ENCODE assay signal across 21 cellular contexts in genomic region chr5:5573798-5574380, GRCh38.
"Had no signal": no experiment of that assay in that cellular context is flagged by ENCODE, and none has a peak within 500 bp of the region (broad histone marks: within the 10 kb centered on the region; RNA-seq: fewer than 3 reads in every experiment).

No MANE protein-coding gene starts in this region.

- H3K9me3 Mint-ChIP-seq: activated CD4-positive, alpha-beta memory T cell treated with anti-CD3 and anti-CD28 coated beads for 36 hours; activated naive CD4-positive, alpha-beta T cell treated with anti-CD3 and anti-CD28 coated beads for 36 hours; activated T-helper 2 cell treated with anti-CD3 and anti-CD28 coated beads, Interferon-gamma antibody, Interleukin-2, Interleukin-4, amounts not matched to agents 10 μg/mL and 5 μg/mL and 100 μg/mL, durations not matched to agents 14 hours and 24 hours and 36 hours; endodermal cell; memory B cell; naive thymus-derived CD8-positive, alpha-beta T cell; stimulated activated naive CD8-positive, alpha-beta T cell treated with anti-CD3 and anti-CD28 coated beads, Interleukin-15, amount 100 ng/mL, for 72 hours had no signal

- H3K4me3 ChIP-seq: cardiac muscle cell, dorsolateral prefrontal cortex, mucosa of descending colon, SK-N-MC, smooth muscle cell, tibial nerve had no signal

- H3K27me3 ChIP-seq: cardiac muscle cell, tibial nerve had no signal

- H3K4me2 ChIP-seq: smooth muscle cell had no signal

- H3K9me3 ChIP-seq: mucosa of descending colon, tibial nerve had no signal

- H3K27ac ChIP-seq: cardiac muscle cell, SK-N-MC had no signal

- ATAC-seq: activated CD8-positive, alpha-beta memory T cell treated with anti-CD3 and anti-CD28 coated beads, Interleukin-2, amount 10 ng/mL, durations not matched to agents 7 days and 5 days; left lobe of liver; naive thymus-derived CD8-positive, alpha-beta T cell; stimulated activated naive CD8-positive, alpha-beta T cell treated with anti-CD3 and anti-CD28 coated beads, Interleukin-15, amount 100 ng/mL, for 72 hours had no signal

- DNase-seq: activated CD4-positive, alpha-beta memory T cell treated with anti-CD3 and anti-CD28 coated beads for 36 hours; activated CD8-positive, alpha-beta memory T cell treated with anti-CD3 and anti-CD28 coated beads, Interleukin-2, amount 10 ng/mL, durations not matched to agents 7 days and 5 days; activated naive CD4-positive, alpha-beta T cell treated with anti-CD3 and anti-CD28 coated beads for 36 hours; activated T-cell treated with anti-CD3 and anti-CD28 coated beads, Interleukin-2, amount 50 U/mL, for 1 hour; endodermal cell; hippocampal formation; mucosa of descending colon; naive thymus-derived CD8-positive, alpha-beta T cell; nucleus accumbens; posterior cingulate gyrus; stimulated activated CD4-positive, alpha-beta T cell treated with anti-CD3 and anti-CD28 coated beads, Interleukin-4, amount 100 ng/mL, for 4 hours; stimulated activated naive CD8-positive, alpha-beta T cell treated with anti-CD3 and anti-CD28 coated beads, Interleukin-15, amount 100 ng/mL, for 72 hours; T-helper 9 cell had no signal

- H3K27ac Mint-ChIP-seq: activated CD4-positive, alpha-beta memory T cell treated with anti-CD3 and anti-CD28 coated beads for 36 hours; activated CD8-positive, alpha-beta memory T cell treated with anti-CD3 and anti-CD28 coated beads, Interleukin-2, amount 10 ng/mL, durations not matched to agents 7 days and 5 days; activated naive CD4-positive, alpha-beta T cell treated with anti-CD3 and anti-CD28 coated beads for 36 hours; activated T-helper 2 cell treated with anti-CD3 and anti-CD28 coated beads, Interferon-gamma antibody, Interleukin-2, Interleukin-4, amounts not matched to agents 10 μg/mL and 5 μg/mL and 100 μg/mL, durations not matched to agents 14 hours and 24 hours and 36 hours; endodermal cell; memory B cell; stimulated activated naive CD8-positive, alpha-beta T cell treated with anti-CD3 and anti-CD28 coated beads, Interleukin-15, amount 100 ng/mL, for 72 hours had no signal

- H3K36me3 ChIP-seq: cardiac muscle cell, tibial nerve had no signal

- H3K36me3 Mint-ChIP-seq: activated CD4-positive, alpha-beta memory T cell treated with anti-CD3 and anti-CD28 coated beads for 36 hours; activated CD8-positive, alpha-beta memory T cell treated with anti-CD3 and anti-CD28 coated beads, Interleukin-2, amount 10 ng/mL, durations not matched to agents 7 days and 5 days; memory B cell; naive thymus-derived CD8-positive, alpha-beta T cell had no signal
